ENCODE assay signal across 8 cellular contexts in the genomic region with DNA sequence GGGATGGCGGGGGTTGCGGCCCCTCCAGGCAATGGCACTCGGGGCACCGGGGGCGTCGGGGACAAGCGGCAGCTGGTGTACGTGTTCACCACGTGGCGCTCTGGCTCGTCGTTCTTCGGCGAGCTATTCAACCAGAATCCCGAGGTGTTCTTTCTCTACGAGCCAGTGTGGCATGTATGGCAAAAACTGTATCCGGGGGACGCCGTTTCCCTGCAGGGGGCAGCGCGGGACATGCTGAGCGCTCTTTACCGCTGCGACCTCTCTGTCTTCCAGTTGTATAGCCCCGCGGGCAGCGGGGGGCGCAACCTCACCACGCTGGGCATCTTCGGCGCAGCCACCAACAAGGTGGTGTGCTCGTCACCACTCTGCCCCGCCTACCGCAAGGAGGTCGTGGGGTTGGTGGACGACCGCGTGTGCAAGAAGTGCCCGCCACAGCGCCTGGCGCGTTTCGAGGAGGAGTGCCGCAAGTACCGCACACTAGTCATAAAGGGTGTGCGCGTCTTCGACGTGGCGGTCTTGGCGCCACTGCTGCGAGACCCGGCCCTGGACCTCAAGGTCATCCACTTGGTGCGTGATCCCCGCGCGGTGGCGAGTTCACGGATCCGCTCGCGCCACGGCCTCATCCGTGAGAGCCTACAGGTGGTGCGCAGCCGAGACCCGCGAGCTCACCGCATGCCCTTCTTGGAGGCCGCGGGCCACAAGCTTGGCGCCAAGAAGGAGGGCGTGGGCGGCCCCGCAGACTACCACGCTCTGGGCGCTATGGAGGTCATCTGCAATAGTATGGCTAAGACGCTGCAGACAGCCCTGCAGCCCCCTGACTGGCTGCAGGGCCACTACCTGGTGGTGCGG. TPM values are rescaled to one million over a fixed set of nuclear protein-coding genes. Genes with fewer than 3 reads are reported as not detected.
A peak's percentile ranks its signal among the peaks of the same experiment; 100 is the strongest.
DNase-seq lines count a peak whose midpoint lies in the region; ATAC-seq and TF ChIP-seq lines count a peak whose summit lies in the region.

No MANE protein-coding gene starts in this region.

- H3K4me2 ChIP-seq in OCI-LY7 (ENCODE audit: low read length), result no peak overlapping the region

- H3K27ac ChIP-seq in C4-2B (no peak overlapping the region), OCI-LY7 (ENCODE audit: low read depth, low read length, poor library complexity, severe bottlenecking) (no peak overlapping the region)

- no peaks in the 10 kb centered on the region for H3K9me3 ChIP-seq in OCI-LY7 (ENCODE audit: low read length)

- H3K9me2 ChIP-seq in OCI-LY7 (ENCODE audit: insufficient read depth, low read length), result no peaks in the 10 kb centered on the region

- CTCF ChIA-PET in OCI-LY7 (lab: Charles Lee; ENCODE audit: unreplicated experiment), result interaction anchor here (0.6 kb wide), 1 partner anchor 254 kb away, joined by 3 read pairs; no protein-coding TSS in a partner anchor

- no peaks in the 10 kb centered on the region for H3K36me3 ChIP-seq in OCI-LY7 (ENCODE audit: insufficient read depth, low read length)

- H3K79me2 ChIP-seq in OCI-LY7 (ENCODE audit: insufficient read depth, low read depth, low read length), result no peaks in the 10 kb centered on the region

- DNase-seq in GM20000 (ENCODE audit: low spot score), result peak; percentile 84
- DNase-seq in OCI-LY7 (ENCODE audit: low spot score), result peak; percentile 13
- peak; percentile 65 for DNase-seq in activated naive CD4-positive, alpha-beta T cell treated with Interleukin-2 at 50 U/mL for 16 hours
- peak; percentile 65 for DNase-seq in left cardiac atrium
- DNase-seq in retinal pigment epithelial cell (ENCODE audit: low read depth), result peak; percentile 20
- no peak for DNase-seq in ecto neural progenitor cell (ENCODE audit: low spot score)
- no peak for DNase-seq in OCI-M2 (lab: John Stamatoyannopoulos, UW; ENCODE audit: unreplicated experiment)

- TF ChIP-seq CTCF in C4-2B (conservative IDR thresholded peaks at IDR 0.05), result peak; percentile 30; the same call in 1 of the 2 replicates
- TF ChIP-seq CTCF in GM20000 (IDR thresholded peaks at IDR 0.05; ENCODE audit: extremely low read depth, missing control alignments), result peak; percentile 65
- peak; percentile 56 for TF ChIP-seq CTCF in OCI-LY7 (conservative IDR thresholded peaks at IDR 0.05; ENCODE audit: low read length)
- TF ChIP-seq CTCF in retinal pigment epithelial cell (conservative IDR thresholded peaks at IDR 0.05; ENCODE audit: low read depth, low read length), result peak; percentile 74

- H2AFZ ChIP-seq in OCI-LY7 (ENCODE audit: low read length), result no peak overlapping the region

- H3K4me3 ChIP-seq in OCI-LY7 (ENCODE audit: low read depth, low read length, poor library complexity, severe bottlenecking) (no peak overlapping the region), retinal pigment epithelial cell (ENCODE audit: low read length) (peak overlapping the region; percentile 77)

- BruUV-seq in OCI-LY7 (replicated peaks; lab: Mats Ljungman, UMichigan), result no TSS peak

- H3K4me1 ChIP-seq in OCI-LY7 (ENCODE audit: insufficient read depth, low read length, poor library complexity, severe bottlenecking), result peaks cover 22% of the 10 kb centered on the region

- H4K20me1 ChIP-seq in OCI-LY7 (ENCODE audit: insufficient read depth, low read length), result no peaks in the 10 kb centered on the region

- POLR2A ChIA-PET in OCI-LY7 (lab: Charles Lee), result no interaction called here

- ATAC-seq in left cardiac atrium, result peak; percentile 7 to 11

- intact Hi-C loops in OCI-LY7 (cut with micrococcal nuclease; ENCODE audit: unreplicated experiment) (loop anchor here (5.0 kb wide), 1 partner anchor 86 kb away; no protein-coding TSS in a partner anchor), left cardiac atrium (cut with DNase I) (no loop called here)

RNA-seq across cellular contexts. Expression of a gene that starts 1.9 kb away (rescaled TPM):
- total RNA-seq in OCI-LY7 (2014; rRNA removed; shearing (Covaris generic)), result 0.93 and 1.2 TPM in 2 replicates
- total RNA-seq in OCI-LY7 (2022) (1.1 and 1.2 TPM in 2 replicates), left cardiac atrium (1 to 10 TPM; 2.3 to 6.7 TPM)

Comparison
In these comparisons a context has a peak if more than half of its experiments do, and no peak if none do; other contexts are left out.
1. DNase-seq: peak in GM20000 (single experiment), OCI-LY7 (single experiment), activated naive CD4-positive, alpha-beta T cell treated with Interleukin-2 at 50 U/mL for 16 hours (single experiment), left cardiac atrium (single experiment) and retinal pigment epithelial cell (single experiment); none in ecto neural progenitor cell (single experiment) and OCI-M2 (single experiment).
2. Peak in every context shown above with its lines, with median percentiles within 50 percentile points of each other: CTCF ChIP-seq.